7 cellular contexts compared by ENCODE assay signal in genomic region chr19:35014774-35015173, GRCh38. TPM values are rescaled to one million over a fixed set of nuclear protein-coding genes. Genes with fewer than 3 reads are reported as not detected.
DNase-seq lines count a peak whose midpoint lies in the region; ATAC-seq, FAIRE-seq and TF ChIP-seq lines count a peak whose summit lies in the region.
"Not testable (repeated sequence)": the region's sequence is repeated elsewhere in the genome, so short reads cannot be mapped to it uniquely, and the experiment has no call there.
"Had no signal": no experiment of that assay in that cellular context is flagged by ENCODE, and none has a peak within 500 bp of the region (broad histone marks: within the 10 kb centered on the region; RNA-seq: fewer than 3 reads in every experiment).

No MANE protein-coding gene starts in this region.

- peak overlapping the region; percentile 15 for H3K4me3 Mint-ChIP-seq in activated CD4-positive, alpha-beta T cell treated with anti-CD3 and anti-CD28 coated beads for 36 hours
- not testable (repeated sequence) for H3K4me3 Mint-ChIP-seq in activated T-helper 1 cell treated with anti-CD3 and anti-CD28 coated beads, Interleukin-12 subunit alpha, Interleukin-12 subunit beta, Interleukin-2, Interleukin-4 antibody, amounts not matched to agents 30 ng/mL and 10 ng/mL and 1 ng/mL, durations not matched to agents 14 hours and 24 hours and 36 hours
- peak overlapping the region; percentile 78 for H3K4me3 Mint-ChIP-seq in central memory CD8-positive, alpha-beta T cell
- peak overlapping the region; percentile 77 for H3K4me3 Mint-ChIP-seq in natural killer cell

- H3K4me3 ChIP-seq in A549; HEK293 (ENCODE audit: low read depth, low read length): not testable (repeated sequence)

- not testable (repeated sequence) for TF ChIP-seq CTCF in A549 (IDR thresholded peaks at IDR 0.05); HEK293 (tag by site-specific recombination; IDR thresholded peaks at IDR 0.05); natural killer cell (IDR thresholded peaks at IDR 0.05)

- peak overlapping the region; percentile 77 for H3K27ac Mint-ChIP-seq in activated CD4-positive, alpha-beta T cell treated with anti-CD3 and anti-CD28 coated beads for 36 hours
- H3K27ac Mint-ChIP-seq in activated T-helper 1 cell treated with anti-CD3 and anti-CD28 coated beads, Interleukin-12 subunit alpha, Interleukin-12 subunit beta, Interleukin-2, Interleukin-4 antibody, amounts not matched to agents 30 ng/mL and 10 ng/mL and 1 ng/mL, durations not matched to agents 14 hours and 24 hours and 36 hours = peak overlapping the region; percentile 77
- peak overlapping the region; percentile 98 for H3K27ac Mint-ChIP-seq in central memory CD8-positive, alpha-beta T cell (ENCODE audit: low read depth)
- peak overlapping the region; percentile 86 to 98 for H3K27ac Mint-ChIP-seq in natural killer cell

- intact Hi-C loops in activated CD4-positive, alpha-beta T cell treated with anti-CD3 and anti-CD28 coated beads for 36 hours (cut with DNase I, micrococcal nuclease) = loop anchor here in 1 of 2 experiments (5.0 kb wide), 1 partner anchor 282 kb away; the partner anchor contains the start of gene ZNF181
- intact Hi-C loops in activated T-helper 1 cell treated with anti-CD3 and anti-CD28 coated beads, Interleukin-12 subunit alpha, Interleukin-12 subunit beta, Interleukin-2, Interleukin-4 antibody, amounts not matched to agents 30 ng/mL and 10 ng/mL and 1 ng/mL, durations not matched to agents 14 hours and 24 hours and 36 hours (cut with micrococcal nuclease) = not testable (repeated sequence)
- intact Hi-C loops in natural killer cell (cut with micrococcal nuclease) = loop anchor here (5.0 kb wide), 1 partner anchor 198 kb away; no protein-coding TSS in a partner anchor

- peaks cover 14% of the 10 kb centered on the region for H3K4me1 ChIP-seq in A549
- not testable (repeated sequence) for H3K4me1 ChIP-seq in HEK293 (ENCODE audit: control insufficient read depth, insufficient read depth, low read length)

- not testable (repeated sequence) for H3K9me3 ChIP-seq in A549; HEK293 (ENCODE audit: control insufficient read depth, insufficient read depth, low read depth, low read length)

- H3K36me3 Mint-ChIP-seq in activated CD4-positive, alpha-beta T cell treated with anti-CD3 and anti-CD28 coated beads for 36 hours (ENCODE audit: low read depth) = peaks cover 73% of the 10 kb centered on the region
- peaks cover 54% of the 10 kb centered on the region for H3K36me3 Mint-ChIP-seq in activated T-helper 1 cell treated with anti-CD3 and anti-CD28 coated beads, Interleukin-12 subunit alpha, Interleukin-12 subunit beta, Interleukin-2, Interleukin-4 antibody, amounts not matched to agents 30 ng/mL and 10 ng/mL and 1 ng/mL, durations not matched to agents 14 hours and 24 hours and 36 hours (ENCODE audit: low read depth)
- H3K36me3 Mint-ChIP-seq in central memory CD8-positive, alpha-beta T cell (ENCODE audit: insufficient read depth) = peaks cover 68% of the 10 kb centered on the region
- H3K36me3 Mint-ChIP-seq in natural killer cell = not testable (repeated sequence)

- ATAC-seq in A549; activated CD4-positive, alpha-beta T cell treated with anti-CD3 and anti-CD28 coated beads for 36 hours; central memory CD8-positive, alpha-beta T cell (replicated peaks; ENCODE audit: extremely low read depth, poor library complexity, severe bottlenecking); natural killer cell: not testable (repeated sequence)

- TF ChIP-seq RAD21 in A549 (conservative IDR thresholded peaks at IDR 0.05 in 1 of 2, IDR thresholded peaks at IDR 0.05 in 1 of 2) = not testable (repeated sequence)

- DNase-seq in A549 (ENCODE audit: low read depth in 1 of 2, low spot score in 1 of 2); activated CD4-positive, alpha-beta T cell treated with anti-CD3 and anti-CD28 coated beads for 36 hours; activated T-helper 1 cell treated with anti-CD3 and anti-CD28 coated beads, Interleukin-12 subunit alpha, Interleukin-12 subunit beta, Interleukin-2, Interleukin-4 antibody, amounts not matched to agents 30 ng/mL and 10 ng/mL and 1 ng/mL, durations not matched to agents 14 hours and 24 hours and 36 hours (ENCODE audit: low spot score); central memory CD8-positive, alpha-beta T cell (ENCODE audit: low spot score in 2 of 2); natural killer cell: not testable (repeated sequence)

- POLR2A ChIA-PET in A549 (lab: Yijun Ruan, JAX) (interaction anchor here (1.2 to 1.7 kb wide), 2 partner anchors 8 to 12 kb away, joined by 3 to 4 read pairs; no protein-coding TSS in a partner anchor), HEK293 (lab: Yijun Ruan, JAX) (interaction anchor here (0.6 to 2.2 kb wide), 4 partner anchors 8 to 71 kb away, joined by 3 to 8 read pairs (median 4); partner anchors contain the start of gene GRAMD1A)
- POLR2A ChIA-PET in activated CD4-positive, alpha-beta T cell treated with anti-CD3 and anti-CD28 coated beads for 36 hours (lab: Charles Lee) = interaction anchor here (1.0 kb wide), 1 partner anchor 9 kb away, joined by 3 read pairs; no protein-coding TSS in a partner anchor

- not testable (repeated sequence) for H3K27ac ChIP-seq in A549; HEK293 (ENCODE audit: extremely low read depth, low read depth, low read length)

- not testable (repeated sequence) for TF ChIP-seq EP300 in A549 (IDR thresholded peaks at IDR 0.05)

- WGBS in A549 (ENCODE audit: missing lambda C conversion rate) = 94% methylated on average over 4 of the region's 4 CpGs

- H3K9me3 Mint-ChIP-seq in activated CD4-positive, alpha-beta T cell treated with anti-CD3 and anti-CD28 coated beads for 36 hours (ENCODE audit: low read depth); activated T-helper 1 cell treated with anti-CD3 and anti-CD28 coated beads, Interleukin-12 subunit alpha, Interleukin-12 subunit beta, Interleukin-2, Interleukin-4 antibody, amounts not matched to agents 30 ng/mL and 10 ng/mL and 1 ng/mL, durations not matched to agents 14 hours and 24 hours and 36 hours; central memory CD8-positive, alpha-beta T cell; natural killer cell: not testable (repeated sequence)

- peaks cover 96 to 100% of the 10 kb centered on the region in 2 experiments for H3K36me3 ChIP-seq in HEK293 (ENCODE audit: control insufficient read depth in 2 of 2, insufficient read depth in 1 of 2, low read length in 2 of 2)

- TF ChIP-seq POLR2A in A549 (IDR thresholded peaks at IDR 0.05; ENCODE audit: low read length) = not testable (repeated sequence)

- CTCF ChIA-PET in A549 (lab: Yijun Ruan, JAX) (interaction anchor here (0.6 to 61.4 kb wide), 7 partner anchors 3 to 127 kb away, joined by 3 to 1860 read pairs (median 8); partner anchors contain the start of genes GRAMD1A, LGI4, SCN1B and ZNF792), HEK293 (lab: Yijun Ruan, JAX) (interaction anchor here (0.6 to 9.0 kb wide), 6 partner anchors 14 to 375 kb away, joined by 3 to 96 read pairs (median 4); partner anchors contain the start of gene GRAMD1A)
- CTCF ChIA-PET in activated CD4-positive, alpha-beta T cell treated with anti-CD3 and anti-CD28 coated beads for 36 hours (lab: Charles Lee) = interaction anchor here (0.7 to 10.4 kb wide), 7 partner anchors 13 to 88 kb away, joined by 3 to 124 read pairs (median 5); partner anchors contain the start of gene ZNF30

- FAIRE-seq in A549 (lab: Jason Lieb, UNC) = not testable (repeated sequence)

- H3K27me3 Mint-ChIP-seq in activated CD4-positive, alpha-beta T cell treated with anti-CD3 and anti-CD28 coated beads for 36 hours; activated T-helper 1 cell treated with anti-CD3 and anti-CD28 coated beads, Interleukin-12 subunit alpha, Interleukin-12 subunit beta, Interleukin-2, Interleukin-4 antibody, amounts not matched to agents 30 ng/mL and 10 ng/mL and 1 ng/mL, durations not matched to agents 14 hours and 24 hours and 36 hours (ENCODE audit: insufficient read depth); central memory CD8-positive, alpha-beta T cell; natural killer cell (ENCODE audit: low read depth in 2 of 2): not testable (repeated sequence)

- H3K4me2 ChIP-seq in A549 = not testable (repeated sequence)

- H3K4me1 Mint-ChIP-seq in activated CD4-positive, alpha-beta T cell treated with anti-CD3 and anti-CD28 coated beads for 36 hours = peaks cover 54% of the 10 kb centered on the region
- peaks cover 49% of the 10 kb centered on the region for H3K4me1 Mint-ChIP-seq in activated T-helper 1 cell treated with anti-CD3 and anti-CD28 coated beads, Interleukin-12 subunit alpha, Interleukin-12 subunit beta, Interleukin-2, Interleukin-4 antibody, amounts not matched to agents 30 ng/mL and 10 ng/mL and 1 ng/mL, durations not matched to agents 14 hours and 24 hours and 36 hours (ENCODE audit: low read depth)
- H3K4me1 Mint-ChIP-seq in central memory CD8-positive, alpha-beta T cell = peaks cover 71% of the 10 kb centered on the region
- H3K4me1 Mint-ChIP-seq in natural killer cell = peaks cover 52 to 70% of the 10 kb centered on the region in 2 donors

RNA-seq across cellular contexts. Expression of gene GRAMD1A, which starts 14.7 kb away (rescaled TPM):
- polyA plus RNA-seq in A549 (2011; rRNA removed) (184 and 221 TPM in 2 replicates), A549 (2017; fragmentation: RNase III; extraction: RNeasy Plus Mini Kit Qiagen cat#74134 plus additional on column Dnase treatment) (104 to 131 TPM (median 128 TPM) in 3 replicates)
- 170 and 209 TPM in 2 replicates for polyA plus RNA-seq in A549 (2012; cell fraction: cytosol; rRNA removed)
- polyA plus RNA-seq in A549 (2012; cell fraction: nucleus; rRNA removed) = 411 and 413 TPM in 2 replicates
- 237 and 239 TPM in 2 replicates for polyA minus RNA-seq in A549 (2011; rRNA and poly(A)+ RNA removed)
- 100 to 1,000 TPM; 185 to 227 TPM for total RNA-seq in activated CD4-positive, alpha-beta T cell treated with anti-CD3 and anti-CD28 coated beads for 36 hours
- total RNA-seq in activated T-helper 1 cell treated with anti-CD3 and anti-CD28 coated beads, Interleukin-12 subunit alpha, Interleukin-12 subunit beta, Interleukin-2, Interleukin-4 antibody, amounts not matched to agents 30 ng/mL and 10 ng/mL and 1 ng/mL, durations not matched to agents 14 hours and 24 hours and 36 hours = 176 and 189 TPM in 2 replicates
- total RNA-seq in natural killer cell = 10 to 100 TPM; 57.6 to 80.3 (median 66.6) TPM

RNA-seq across cellular contexts. Expression of gene SCN1B, which starts 15.5 kb away (rescaled TPM):
- polyA plus RNA-seq in A549 (2011; rRNA removed) (11.0 and 12.8 TPM in 2 replicates), A549 (2017; fragmentation: RNase III; extraction: RNeasy Plus Mini Kit Qiagen cat#74134 plus additional on column Dnase treatment) (10.3 to 11.4 TPM (median 11.3 TPM) in 3 replicates)
- polyA plus RNA-seq in A549 (2012; cell fraction: cytosol; rRNA removed) = 14.1 and 15.1 TPM in 2 replicates
- polyA plus RNA-seq in A549 (2012; cell fraction: nucleus; rRNA removed) = 21.3 and 22.5 TPM in 2 replicates
- polyA minus RNA-seq in A549 (2011; rRNA and poly(A)+ RNA removed) = 7.9 and 12.7 TPM in 2 replicates
- total RNA-seq in activated CD4-positive, alpha-beta T cell treated with anti-CD3 and anti-CD28 coated beads for 36 hours = 1 to 10 TPM; 1.3 to 1.6 TPM
- total RNA-seq in activated T-helper 1 cell treated with anti-CD3 and anti-CD28 coated beads, Interleukin-12 subunit alpha, Interleukin-12 subunit beta, Interleukin-2, Interleukin-4 antibody, amounts not matched to agents 30 ng/mL and 10 ng/mL and 1 ng/mL, durations not matched to agents 14 hours and 24 hours and 36 hours = 1.1 and 1.2 TPM in 2 replicates
- total RNA-seq in natural killer cell = 1 to 10 TPM in 2 of 3 donors, under 1 TPM in 1; 0.94 to 1.5 (median 1.1) TPM

RNA-seq across cellular contexts. Expression of gene HPN, which starts 26.7 kb away (rescaled TPM):
- polyA plus RNA-seq in A549 (2011; rRNA removed) (0.08 and 0.09 TPM in 2 replicates), A549 (2017; fragmentation: RNase III; extraction: RNeasy Plus Mini Kit Qiagen cat#74134 plus additional on column Dnase treatment) (0.04 to 0.12 TPM (median 0.06 TPM) in 3 replicates)
- 0.04 TPM in 2 replicates for polyA plus RNA-seq in A549 (2012; cell fraction: cytosol; rRNA removed)
- polyA plus RNA-seq in A549 (2012; cell fraction: nucleus; rRNA removed) = 0.47 and 0.66 TPM in 2 replicates
- not detected in 2 replicates for polyA minus RNA-seq in A549 (2011; rRNA and poly(A)+ RNA removed)
- total RNA-seq in activated CD4-positive, alpha-beta T cell treated with anti-CD3 and anti-CD28 coated beads for 36 hours = under 1 TPM in 1 of 2 experiments, not detected in 1; 0.09 TPM
- total RNA-seq in activated T-helper 1 cell treated with anti-CD3 and anti-CD28 coated beads, Interleukin-12 subunit alpha, Interleukin-12 subunit beta, Interleukin-2, Interleukin-4 antibody, amounts not matched to agents 30 ng/mL and 10 ng/mL and 1 ng/mL, durations not matched to agents 14 hours and 24 hours and 36 hours = not detected in 2 replicates
- total RNA-seq in natural killer cell = not detected
- total RNA-seq: M059J had no signal

RNA-seq across cellular contexts. Expression of gene ZNF792, which starts 50.7 kb away (rescaled TPM):
- polyA plus RNA-seq in A549 (2011; rRNA removed) (3.7 and 5.0 TPM in 2 replicates), A549 (2017; fragmentation: RNase III; extraction: RNeasy Plus Mini Kit Qiagen cat#74134 plus additional on column Dnase treatment) (1.9 to 2.2 TPM (median 2.0 TPM) in 3 replicates)
- polyA plus RNA-seq in A549 (2012; cell fraction: cytosol; rRNA removed) = 1.2 and 1.4 TPM in 2 replicates
- 1.2 and 1.7 TPM in 2 replicates for polyA plus RNA-seq in A549 (2012; cell fraction: nucleus; rRNA removed)
- polyA minus RNA-seq in A549 (2011; rRNA and poly(A)+ RNA removed) = 11.1 and 15.0 TPM in 2 replicates
- 1 to 10 TPM; 5.6 to 5.7 TPM for total RNA-seq in activated CD4-positive, alpha-beta T cell treated with anti-CD3 and anti-CD28 coated beads for 36 hours
- 6.5 and 6.8 TPM in 2 replicates for total RNA-seq in activated T-helper 1 cell treated with anti-CD3 and anti-CD28 coated beads, Interleukin-12 subunit alpha, Interleukin-12 subunit beta, Interleukin-2, Interleukin-4 antibody, amounts not matched to agents 30 ng/mL and 10 ng/mL and 1 ng/mL, durations not matched to agents 14 hours and 24 hours and 36 hours
- 10 to 100 TPM; 11.9 to 19.6 (median 16.2) TPM for total RNA-seq in natural killer cell
